ENCODE assay signal across 9 cellular contexts in genomic region chr20:6178537-6178936, GRCh38.
DNase-seq lines count a peak whose midpoint lies in the region; ATAC-seq and TF ChIP-seq lines count a peak whose summit lies in the region.
"Had no signal": no experiment of that assay in that cellular context is flagged by ENCODE, and none has a peak within 500 bp of the region (broad histone marks: within the 10 kb centered on the region; RNA-seq: fewer than 3 reads in every experiment).

No MANE protein-coding gene starts in this region.

- no peak for ATAC-seq in GM21526 (IDR thresholded peaks at IDR 0.05; ENCODE audit: low FRiP score, unreplicated experiment)

- peak; percentile 67 for TF ChIP-seq CTCF in choroid plexus epithelial cell (conservative IDR thresholded peaks at IDR 0.05; ENCODE audit: low read depth, low read length)

- no peak overlapping the region for H3K4me3 ChIP-seq in choroid plexus epithelial cell (ENCODE audit: low read depth, low read length)
- H3K4me3 ChIP-seq: BLaER1 had no signal

- DNase-seq in NCI-H1436 (lab: John Stamatoyannopoulos, UW) (peak; percentile 3), NCI-H1436 treated with DMSO at 0.1 percent for 48 hours (lab: John Stamatoyannopoulos, UW) (no peak), NCI-H2196 (lab: John Stamatoyannopoulos, UW; ENCODE audit: unreplicated experiment) (peak; percentile 47), choroid plexus epithelial cell (ENCODE audit: low read depth) (peak; percentile 81), pons (ENCODE audit: low spot score) (peak; percentile 44)
- DNase-seq in stimulated activated CD8-positive, alpha-beta memory T cell treated with anti-CD3 and anti-CD28 coated beads, Interleukin-4, amount 100 ng/mL, for 48 hours = no peak
- no peak for DNase-seq in activated CD4-positive, alpha-beta T cell treated with anti-CD3 and anti-CD28 coated beads, Interleukin-2, amount 50 U/mL, for 1 hour

Comparison
In these comparisons a context has a peak if more than half of its experiments do, and no peak if none do; other contexts are left out.
1. DNase-seq: peak in NCI-H1436 (single experiment), NCI-H2196 (single experiment), choroid plexus epithelial cell (single experiment) and pons (single experiment); none in NCI-H1436 treated with DMSO at 0.1 percent for 48 hours (single experiment), stimulated activated CD8-positive, alpha-beta memory T cell treated with anti-CD3 and anti-CD28 coated beads, Interleukin-4, amount 100 ng/mL, for 48 hours (single experiment) and activated CD4-positive, alpha-beta T cell treated with anti-CD3 and anti-CD28 coated beads, Interleukin-2, amount 50 U/mL, for 1 hour (single experiment).